23 cellular contexts compared by ENCODE assay signal in genomic region chr3:162096874-162097273, GRCh38.
"Had no signal": no experiment of that assay in that cellular context is flagged by ENCODE, and none has a peak within 500 bp of the region (broad histone marks: within the 10 kb centered on the region; RNA-seq: fewer than 3 reads in every experiment).

No MANE protein-coding gene starts in this region.

- H3K4me1 ChIP-seq: parathyroid adenoma, stomach, vagina had no signal

- H3K27ac Mint-ChIP-seq: activated B cell treated with CpG ODN at 0.5 μM for 24 hours; activated CD4-positive, alpha-beta memory T cell treated with anti-CD3 and anti-CD28 coated beads for 36 hours; activated naive CD8-positive, alpha-beta T cell treated with anti-CD3 and anti-CD28 coated beads, Interleukin-2, amount 10 ng/mL, durations not matched to agents 7 days and 5 days; dendritic cell treated with granulocyte-macrophage colony-stimulating factor and Interleukin-4, amounts not matched to agents 40 ng/mL and 50 ng/mL, for 4 days; mesothelial cell of epicardium; nephron; stimulated activated effector memory CD8-positive, alpha-beta T cell treated with anti-CD3 and anti-CD28 coated beads, Interleukin-12 subunit alpha, Interleukin-12 subunit beta, amount 100 ng/mL, for 72 hours; T-helper 2 cell treated with Interferon-gamma antibody and Interleukin-4, amounts not matched to agents 5 μg/mL and 100 μg/mL, for 36 hours had no signal

- H3K36me3 ChIP-seq: brain microvascular endothelial cell, stomach, vagina had no signal

- H3K4me3 ChIP-seq: lung, stomach, vagina had no signal

- H3K4me3 Mint-ChIP-seq: activated B cell treated with CpG ODN at 0.5 μM for 24 hours; activated CD4-positive, alpha-beta memory T cell treated with anti-CD3 and anti-CD28 coated beads for 36 hours; activated naive CD8-positive, alpha-beta T cell treated with anti-CD3 and anti-CD28 coated beads, Interleukin-2, amount 10 ng/mL, durations not matched to agents 7 days and 5 days; dendritic cell treated with granulocyte-macrophage colony-stimulating factor and Interleukin-4, amounts not matched to agents 40 ng/mL and 50 ng/mL, for 4 days; mesothelial cell of epicardium; nephron; stimulated activated effector memory CD8-positive, alpha-beta T cell treated with anti-CD3 and anti-CD28 coated beads, Interleukin-12 subunit alpha, Interleukin-12 subunit beta, amount 100 ng/mL, for 72 hours; T-helper 2 cell treated with Interferon-gamma antibody and Interleukin-4, amounts not matched to agents 5 μg/mL and 100 μg/mL, for 36 hours had no signal

- H3K4me1 Mint-ChIP-seq: activated B cell treated with CpG ODN at 0.5 μM for 24 hours; activated naive CD8-positive, alpha-beta T cell treated with anti-CD3 and anti-CD28 coated beads, Interleukin-2, amount 10 ng/mL, durations not matched to agents 7 days and 5 days; mesothelial cell of epicardium; nephron; stimulated activated effector memory CD8-positive, alpha-beta T cell treated with anti-CD3 and anti-CD28 coated beads, Interleukin-12 subunit alpha, Interleukin-12 subunit beta, amount 100 ng/mL, for 72 hours had no signal

- H3K27ac ChIP-seq: brain microvascular endothelial cell, parathyroid adenoma, stomach, vagina had no signal

- H3K36me3 Mint-ChIP-seq: activated CD4-positive, alpha-beta memory T cell treated with anti-CD3 and anti-CD28 coated beads for 36 hours; activated naive CD8-positive, alpha-beta T cell treated with anti-CD3 and anti-CD28 coated beads, Interleukin-2, amount 10 ng/mL, durations not matched to agents 7 days and 5 days; mesothelial cell of epicardium; stimulated activated effector memory CD8-positive, alpha-beta T cell treated with anti-CD3 and anti-CD28 coated beads, Interleukin-12 subunit alpha, Interleukin-12 subunit beta, amount 100 ng/mL, for 72 hours had no signal

- DNase-seq: activated B cell treated with CpG ODN at 0.5 μM for 24 hours; activated CD4-positive, alpha-beta memory T cell treated with anti-CD3 and anti-CD28 coated beads for 36 hours; activated CD4-positive, alpha-beta T cell treated with anti-CD3 and anti-CD28 coated beads for 4 hours; activated naive CD4-positive, alpha-beta T cell treated with Interleukin-2 at 50 U/mL for 16 hours; activated naive CD8-positive, alpha-beta T cell treated with anti-CD3 and anti-CD28 coated beads, Interleukin-2, amount 10 ng/mL, durations not matched to agents 7 days and 5 days; activated T-cell treated with anti-CD3 and anti-CD28 coated beads for 4 hours; brain microvascular endothelial cell; effector CD8-positive, alpha-beta T cell; foreskin fibroblast; glutamatergic neuron; hippocampal formation; stimulated activated CD4-positive, alpha-beta T cell treated with anti-CD3 and anti-CD28 coated beads, Interleukin-4, amount 100 ng/mL, for 24 hours; stomach; trophoblast cell had no signal

- H3K9me3 Mint-ChIP-seq: activated B cell treated with CpG ODN at 0.5 μM for 24 hours; T-helper 2 cell treated with Interferon-gamma antibody and Interleukin-4, amounts not matched to agents 5 μg/mL and 100 μg/mL, for 36 hours had no signal

- H3K27me3 Mint-ChIP-seq: activated B cell treated with CpG ODN at 0.5 μM for 24 hours; activated CD4-positive, alpha-beta memory T cell treated with anti-CD3 and anti-CD28 coated beads for 36 hours; activated naive CD8-positive, alpha-beta T cell treated with anti-CD3 and anti-CD28 coated beads, Interleukin-2, amount 10 ng/mL, durations not matched to agents 7 days and 5 days; dendritic cell treated with granulocyte-macrophage colony-stimulating factor and Interleukin-4, amounts not matched to agents 40 ng/mL and 50 ng/mL, for 4 days had no signal

- H3K27me3 ChIP-seq: brain microvascular endothelial cell, stomach, vagina had no signal

- ATAC-seq: sciatic nerve; stimulated activated effector memory CD8-positive, alpha-beta T cell treated with anti-CD3 and anti-CD28 coated beads, Interleukin-12 subunit alpha, Interleukin-12 subunit beta, amount 100 ng/mL, for 72 hours had no signal

- H3K9me3 ChIP-seq: vagina had no signal
